18 cellular contexts compared by ENCODE assay signal in genomic region chr1:227927971-227928741, GRCh38. TPM values are rescaled to one million over a fixed set of nuclear protein-coding genes. Genes with fewer than 3 reads are reported as not detected.
DNase-seq lines count a peak whose midpoint lies in the region; ATAC-seq and TF ChIP-seq lines count a peak whose summit lies in the region.
"Had no signal": no experiment of that assay in that cellular context is flagged by ENCODE, and none has a peak within 500 bp of the region (broad histone marks: within the 10 kb centered on the region; RNA-seq: fewer than 3 reads in every experiment).

No MANE protein-coding gene starts in this region.

- H2BK5ac ChIP-seq in H9 (ENCODE audit: insufficient read length, low read length) (no peak overlapping the region), neuronal stem cell (ENCODE audit: low read length) (peak overlapping the region; percentile 35)

- no peak overlapping the region for H4K5ac ChIP-seq in H9 (ENCODE audit: insufficient read length, low read depth, low read length)

- intact Hi-C loops in CD4-positive, alpha-beta T cell (cut with DNase I, micrococcal nuclease): no loop called here

- WGBS in H9 (ENCODE audit: extremely low coverage, insufficient read length, low lambda C conversion rate): no CpG with 5 or more reads among the region's 11 CpGs
- WGBS in neuronal stem cell (ENCODE audit: extremely low coverage in 2 of 2, insufficient read length in 2 of 2, insufficient replicate concordance in 1 of 2), 2 donors: no CpG with 5 or more reads among the region's 11 CpGs

- no peaks in the 10 kb centered on the region for H3K23me2 ChIP-seq in H9 (ENCODE audit: insufficient read length, low read depth, low read length, poor library complexity, severe bottlenecking)

- H3K18ac ChIP-seq in H9 (ENCODE audit: insufficient read length, low read depth, low read length) (peak overlapping the region; percentile 35), neuronal stem cell (ENCODE audit: low read length) (peak overlapping the region; percentile 87)

- no peaks in the 10 kb centered on the region for H3K79me1 ChIP-seq in H9 (ENCODE audit: insufficient read depth, low read depth, low read length, poor library complexity, severe bottlenecking)
- peaks cover 3% of the 10 kb centered on the region for H3K79me1 ChIP-seq in neuronal stem cell (ENCODE audit: low read depth, low read length)

- no peak overlapping the region for H2BK12ac ChIP-seq in H9 (ENCODE audit: insufficient read length, low read depth, low read length)
- no peak overlapping the region for H2BK12ac ChIP-seq in neuronal stem cell (ENCODE audit: low read length)

- POLR2A ChIA-PET in CD4-positive, alpha-beta T cell (lab: Charles Lee): no interaction called here
- POLR2A ChIA-PET in CD8-positive, alpha-beta memory T cell (lab: Charles Lee): no interaction called here

- H3K56ac ChIP-seq in H9 (ENCODE audit: insufficient read length, low read depth, low read length): no peak overlapping the region

- H3K36me3 Mint-ChIP-seq in GM23338 (ENCODE audit: low read depth): no peaks in the 10 kb centered on the region
- no peaks in the 10 kb centered on the region for H3K36me3 Mint-ChIP-seq in H9 (ENCODE audit: insufficient read depth in 1 of 3, low read depth in 3 of 3)
- H3K36me3 Mint-ChIP-seq in glutamatergic neuron (ENCODE audit: unreplicated experiment): peaks cover 10% of the 10 kb centered on the region
- H3K36me3 Mint-ChIP-seq in CD4-positive, alpha-beta T cell (ENCODE audit: low read depth): no peaks in the 10 kb centered on the region
- no peaks in the 10 kb centered on the region for H3K36me3 Mint-ChIP-seq in CD8-positive, alpha-beta memory T cell
- H3K36me3 Mint-ChIP-seq in stimulated activated naive B cell treated with anti-CD40 and anti-IgM and Interleukin-4, amounts not matched to agents 10 μg/mL and 1 μg/mL and 100 μg/mL, for 72 hours: no peaks in the 10 kb centered on the region

- TF ChIP-seq CTCF in GM23338 (conservative IDR thresholded peaks at IDR 0.05; ENCODE audit: low read depth in 2 of 2) (no peak), H9 (conservative IDR thresholded peaks at IDR 0.05) (no peak), glutamatergic neuron (IDR thresholded peaks at IDR 0.05; ENCODE audit: partially characterized antibody, unreplicated experiment) (no peak)
- no peak for TF ChIP-seq CTCF in CD4-positive, alpha-beta T cell (IDR thresholded peaks at IDR 0.05)

- H2BK120ac ChIP-seq in H9 (ENCODE audit: low read depth, low read length, poor library complexity, severe bottlenecking): no peak overlapping the region
- H2BK120ac ChIP-seq in neuronal stem cell (ENCODE audit: low read depth, low read length): no peak overlapping the region

- CTCF ChIA-PET in CD4-positive, alpha-beta T cell (lab: Charles Lee): no interaction called here
- CTCF ChIA-PET in CD8-positive, alpha-beta memory T cell (lab: Charles Lee): no interaction called here

- no peak overlapping the region for H4K91ac ChIP-seq in H9 (ENCODE audit: insufficient read length, low read depth, low read length)
- no peak overlapping the region for H4K91ac ChIP-seq in neuronal stem cell (ENCODE audit: low read depth, low read length, poor library complexity)

- no peak overlapping the region; the same call in 1 of the 2 replicates for H3K14ac ChIP-seq in H9 (ENCODE audit: insufficient read depth, low read length)
- peak overlapping the region; percentile 63 for H3K14ac ChIP-seq in neuronal stem cell (ENCODE audit: low read length)

- H3K4me3 ChIP-seq in GM23338: no peak overlapping the region
- no peak overlapping the region for H3K4me3 ChIP-seq in neuronal stem cell (ENCODE audit: low read length in 2 of 2)
- no peak overlapping the region for H3K4me3 ChIP-seq in CD8-positive, alpha-beta memory T cell (ENCODE audit: low read length)
- H3K4me3 ChIP-seq: BLaER1, MG63 had no signal

- ATAC-seq in GM23338 (peak; percentile 15; the same call in 2 of the 3 replicates), GM18517 (IDR thresholded peaks at IDR 0.05; ENCODE audit: unreplicated experiment) (no peak)
- no peak for ATAC-seq in CD4-positive, alpha-beta T cell (ENCODE audit: poor library complexity)
- ATAC-seq in stimulated activated naive B cell treated with anti-CD40 and anti-IgM and Interleukin-4, amounts not matched to agents 10 μg/mL and 1 μg/mL and 100 μg/mL, for 72 hours (replicated peaks): no peak
- ATAC-seq: SK-N-SH treated with all-trans-retinoic acid at 6 μM for 48 hours had no signal

- H3K4me3 Mint-ChIP-seq in GM23338 (no peak overlapping the region), H9 (no peak overlapping the region), glutamatergic neuron (ENCODE audit: unreplicated experiment) (no peak overlapping the region)
- no peak overlapping the region for H3K4me3 Mint-ChIP-seq in CD4-positive, alpha-beta T cell
- no peak overlapping the region for H3K4me3 Mint-ChIP-seq in CD8-positive, alpha-beta memory T cell
- no peak overlapping the region for H3K4me3 Mint-ChIP-seq in stimulated activated naive B cell treated with anti-CD40 and anti-IgM and Interleukin-4, amounts not matched to agents 10 μg/mL and 1 μg/mL and 100 μg/mL, for 72 hours
- H3K4me3 Mint-ChIP-seq: HFFc6 had no signal

- no peak for DNase-seq in GM23338 (ENCODE audit: low spot score)
- DNase-seq in H9: no peak
- peak; percentile 16 for DNase-seq in glutamatergic neuron
- no peak for DNase-seq in neuronal stem cell (ENCODE audit: low spot score)
- no peak for DNase-seq in CD4-positive, alpha-beta T cell
- DNase-seq in CD8-positive, alpha-beta memory T cell: no peak
- DNase-seq in stimulated activated naive B cell treated with anti-CD40 and anti-IgM and Interleukin-4, amounts not matched to agents 10 μg/mL and 1 μg/mL and 100 μg/mL, for 72 hours: no peak
- DNase-seq: HFFc6, MG63, NCI-H1417, NCI-H187, NCI-H2107, NCI-H446 treated with DMSO at 0.1 percent for 48 hours, NCI-H526 treated with DMSO at 0.1 percent for 48 hours, RPMI8226 had no signal

- H3K4me2 ChIP-seq in GM23338 (no peak overlapping the region), H9 (ENCODE audit: insufficient read depth, insufficient read length, low read length) (no peak overlapping the region), neuronal stem cell (ENCODE audit: insufficient read depth, low read length, poor library complexity, severe bottlenecking) (no peak overlapping the region)
- H3K4me2 ChIP-seq: BLaER1 had no signal

- H2AFZ ChIP-seq in GM23338: no peak overlapping the region
- H2AFZ ChIP-seq in H9 (ENCODE audit: low read length): no peak overlapping the region
- H2AFZ ChIP-seq in neuronal stem cell (ENCODE audit: low read length): peak overlapping the region; percentile 29

- H3K27ac Mint-ChIP-seq in GM23338 (no peak overlapping the region), H9 (no peak overlapping the region), glutamatergic neuron (ENCODE audit: unreplicated experiment) (no peak overlapping the region)
- H3K27ac Mint-ChIP-seq in CD4-positive, alpha-beta T cell: no peak overlapping the region
- H3K27ac Mint-ChIP-seq in CD8-positive, alpha-beta memory T cell: no peak overlapping the region
- H3K27ac Mint-ChIP-seq in stimulated activated naive B cell treated with anti-CD40 and anti-IgM and Interleukin-4, amounts not matched to agents 10 μg/mL and 1 μg/mL and 100 μg/mL, for 72 hours: no peak overlapping the region
- H3K27ac Mint-ChIP-seq: HFFc6 had no signal

- H3K9me3 Mint-ChIP-seq in GM23338 (no peaks in the 10 kb centered on the region), H9 (no peaks in the 10 kb centered on the region), glutamatergic neuron (ENCODE audit: unreplicated experiment) (peaks cover 3% of the 10 kb centered on the region)
- H3K9me3 Mint-ChIP-seq in CD4-positive, alpha-beta T cell: no peaks in the 10 kb centered on the region
- peaks cover 0 to 2% (median 0%) of the 10 kb centered on the region in 5 donors for H3K9me3 Mint-ChIP-seq in CD8-positive, alpha-beta memory T cell
- H3K9me3 Mint-ChIP-seq in stimulated activated naive B cell treated with anti-CD40 and anti-IgM and Interleukin-4, amounts not matched to agents 10 μg/mL and 1 μg/mL and 100 μg/mL, for 72 hours: no peaks in the 10 kb centered on the region

- H2BK15ac ChIP-seq in H9 (ENCODE audit: low read depth, low read length): no peak overlapping the region
- H2BK15ac ChIP-seq in neuronal stem cell (ENCODE audit: low read length): peak overlapping the region; percentile 67

- H3K4me1 ChIP-seq in GM23338 (ENCODE audit: insufficient read depth) (no peaks in the 10 kb centered on the region), H9 (ENCODE audit: insufficient read depth, low read length) (no peaks in the 10 kb centered on the region), neuronal stem cell (ENCODE audit: control insufficient read depth in 2 of 2, insufficient read depth in 1 of 2, low read depth in 1 of 2, low read length in 2 of 2) (peaks cover 0 to 14% of the 10 kb centered on the region in 2 donors)
- peaks cover 11% of the 10 kb centered on the region for H3K4me1 ChIP-seq in CD8-positive, alpha-beta memory T cell (ENCODE audit: insufficient read depth, low read length)

- H2AK5ac ChIP-seq in H9 (ENCODE audit: insufficient read length, low read length) (no peak overlapping the region), neuronal stem cell (ENCODE audit: low read depth, low read length) (peak overlapping the region; percentile 97)

- H4K20me1 ChIP-seq in GM23338 (replicated peaks; ENCODE audit: insufficient read depth) (no peaks in the 10 kb centered on the region), H9 (ENCODE audit: control insufficient read depth, insufficient read depth, insufficient read length) (no peaks in the 10 kb centered on the region)
- H4K20me1 ChIP-seq: BLaER1 had no signal

- H3K9ac ChIP-seq in H9 (ENCODE audit: extremely low read depth, insufficient read length, low read length): no peak overlapping the region
- no peak overlapping the region for H3K9ac ChIP-seq in neuronal stem cell (ENCODE audit: low read depth, low read length, poor library complexity)
- H3K9ac ChIP-seq: BLaER1 had no signal

- H3K36me3 ChIP-seq in GM23338 (ENCODE audit: insufficient read depth) (no peaks in the 10 kb centered on the region), neuronal stem cell (replicated peaks in 1 of 2; ENCODE audit: control insufficient read depth in 2 of 2, insufficient read depth in 2 of 2, low read length in 2 of 2) (no peaks in the 10 kb centered on the region)
- no peaks in the 10 kb centered on the region for H3K36me3 ChIP-seq in CD8-positive, alpha-beta memory T cell (ENCODE audit: insufficient read depth, low read length)
- H3K36me3 ChIP-seq: BLaER1 had no signal

- H3F3A ChIP-seq in GM23338 (replicated peaks; ENCODE audit: low read depth): no peaks in the 10 kb centered on the region

- H3K9me3 ChIP-seq in H9 (ENCODE audit: control insufficient read depth, low read depth, low read length) (no peaks in the 10 kb centered on the region), neuronal stem cell (replicated peaks in 1 of 2; ENCODE audit: control insufficient read depth in 2 of 2, insufficient read depth in 1 of 2, low read depth in 1 of 2, low read length in 2 of 2) (no peaks in the 10 kb centered on the region)
- no peaks in the 10 kb centered on the region for H3K9me3 ChIP-seq in CD4-positive, alpha-beta T cell (ENCODE audit: control insufficient read depth, low read length)
- no peaks in the 10 kb centered on the region for H3K9me3 ChIP-seq in CD8-positive, alpha-beta memory T cell (ENCODE audit: low read length)

- no peak overlapping the region for H3T11ph ChIP-seq in H9 (ENCODE audit: low read length)

- no peaks in the 10 kb centered on the region for H3K79me2 ChIP-seq in GM23338 (replicated peaks; ENCODE audit: insufficient read depth)
- H3K79me2 ChIP-seq in H9 (ENCODE audit: insufficient read depth, low read length): no peaks in the 10 kb centered on the region

- peaks cover 1% of the 10 kb centered on the region; the same call in 1 of the 3 replicates for H3K4me1 Mint-ChIP-seq in GM23338
- H3K4me1 Mint-ChIP-seq in H9: peaks cover 3 to 14% of the 10 kb centered on the region in 2 experiments; a peak in 3 of 4 replicates
- peaks cover 10% of the 10 kb centered on the region for H3K4me1 Mint-ChIP-seq in glutamatergic neuron (ENCODE audit: low read depth, unreplicated experiment)
- H3K4me1 Mint-ChIP-seq in CD4-positive, alpha-beta T cell (ENCODE audit: low read depth): peaks cover 9% of the 10 kb centered on the region
- H3K4me1 Mint-ChIP-seq in CD8-positive, alpha-beta memory T cell: peaks cover 2 to 9% (median 7%) of the 10 kb centered on the region in 3 donors
- H3K4me1 Mint-ChIP-seq in stimulated activated naive B cell treated with anti-CD40 and anti-IgM and Interleukin-4, amounts not matched to agents 10 μg/mL and 1 μg/mL and 100 μg/mL, for 72 hours: no peaks in the 10 kb centered on the region

- H3K9me2 ChIP-seq in GM23338 (ENCODE audit: insufficient read depth): no peaks in the 10 kb centered on the region

- H3K4ac ChIP-seq in H9 (ENCODE audit: low read depth, low read length) (no peak overlapping the region), neuronal stem cell (ENCODE audit: low read length) (no peak overlapping the region)

- H3K27me3 Mint-ChIP-seq in GM23338 (ENCODE audit: insufficient read depth, low read depth, poor library complexity): peaks cover 4% of the 10 kb centered on the region
- H3K27me3 Mint-ChIP-seq in H9 (ENCODE audit: low read depth): peaks cover 2% of the 10 kb centered on the region; the same call in 1 of the 2 replicates
- no peaks in the 10 kb centered on the region for H3K27me3 Mint-ChIP-seq in glutamatergic neuron (ENCODE audit: unreplicated experiment)
- no peaks in the 10 kb centered on the region for H3K27me3 Mint-ChIP-seq in CD4-positive, alpha-beta T cell
- H3K27me3 Mint-ChIP-seq in CD8-positive, alpha-beta memory T cell: no peaks in the 10 kb centered on the region
- peaks cover 0 to 3% of the 10 kb centered on the region in 2 donors for H3K27me3 Mint-ChIP-seq in stimulated activated naive B cell treated with anti-CD40 and anti-IgM and Interleukin-4, amounts not matched to agents 10 μg/mL and 1 μg/mL and 100 μg/mL, for 72 hours

- no peak overlapping the region for H3K23ac ChIP-seq in H9 (ENCODE audit: insufficient read length, low read depth, low read length)
- peak overlapping the region; percentile 89 for H3K23ac ChIP-seq in neuronal stem cell (ENCODE audit: low read depth, low read length, poor library complexity)

- no peak overlapping the region for H4K8ac ChIP-seq in H9 (replicated peaks; ENCODE audit: insufficient read length, low read depth, low read length)
- H4K8ac ChIP-seq in neuronal stem cell (ENCODE audit: low read depth, low read length): no peak overlapping the region

- H3K27me3 ChIP-seq in GM23338 (ENCODE audit: insufficient read depth) (no peaks in the 10 kb centered on the region), H9 (ENCODE audit: insufficient read depth, low read length) (no peaks in the 10 kb centered on the region), neuronal stem cell (ENCODE audit: control insufficient read depth in 3 of 3, insufficient read depth in 3 of 3, low read depth in 1 of 3, low read length in 3 of 3) (peaks cover 0 to 2% (median 0%) of the 10 kb centered on the region in 3 experiments)
- no peaks in the 10 kb centered on the region for H3K27me3 ChIP-seq in CD4-positive, alpha-beta T cell (ENCODE audit: control insufficient read depth, insufficient read depth, low read length)
- H3K27me3 ChIP-seq in CD8-positive, alpha-beta memory T cell (ENCODE audit: insufficient read depth, low read length, poor library complexity, severe bottlenecking): no peaks in the 10 kb centered on the region
- H3K27me3 ChIP-seq: BLaER1, MG63 had no signal

- H3K27ac ChIP-seq in GM23338 (ENCODE audit: low read depth): no peak overlapping the region
- no peak overlapping the region for H3K27ac ChIP-seq in H9 (ENCODE audit: insufficient read length, low read depth, low read length)
- no peak overlapping the region for H3K27ac ChIP-seq in neuronal stem cell (replicated peaks; ENCODE audit: low read length)
- H3K27ac ChIP-seq in CD4-positive, alpha-beta T cell (ENCODE audit: low read depth, low read length): no peak overlapping the region
- no peak overlapping the region for H3K27ac ChIP-seq in CD8-positive, alpha-beta memory T cell (ENCODE audit: low read depth, low read length)
- H3K27ac ChIP-seq: BLaER1 had no signal

- H2BK20ac ChIP-seq in H9 (ENCODE audit: low read depth, low read length, poor library complexity, severe bottlenecking): no peak overlapping the region

RNA-seq across cellular contexts. Expression of gene WNT9A, which starts 19.6 kb away (rescaled TPM):
- 1.8 and 2.0 TPM in 2 replicates for total RNA-seq in GM23338 (2014; rRNA removed; shearing (Covaris generic))
- 0.06 and 0.07 TPM in 2 replicates for polyA plus RNA-seq in GM23338 (2016; fragmentation: Nextera tagmentation; extraction: Ambion mirVana)
- total RNA-seq in H9 (2021): 0.66 and 0.77 TPM in 2 replicates
- total RNA-seq in glutamatergic neuron (ENCODE audit: unreplicated experiment): 13.8 TPM
- polyA plus RNA-seq in neuronal stem cell (2013, experiment 1 of 2): 0.61 TPM
- polyA plus RNA-seq in neuronal stem cell (2013, experiment 2 of 2): 0.69 TPM
- total RNA-seq in CD4-positive, alpha-beta T cell: not detected
- under 1 TPM; 0.07 to 0.13 TPM for total RNA-seq in CD8-positive, alpha-beta memory T cell
- not detected for polyA plus RNA-seq in CD8-positive, alpha-beta memory T cell
